ENCODE assay signal across 1 cellular context in the genomic region with DNA sequence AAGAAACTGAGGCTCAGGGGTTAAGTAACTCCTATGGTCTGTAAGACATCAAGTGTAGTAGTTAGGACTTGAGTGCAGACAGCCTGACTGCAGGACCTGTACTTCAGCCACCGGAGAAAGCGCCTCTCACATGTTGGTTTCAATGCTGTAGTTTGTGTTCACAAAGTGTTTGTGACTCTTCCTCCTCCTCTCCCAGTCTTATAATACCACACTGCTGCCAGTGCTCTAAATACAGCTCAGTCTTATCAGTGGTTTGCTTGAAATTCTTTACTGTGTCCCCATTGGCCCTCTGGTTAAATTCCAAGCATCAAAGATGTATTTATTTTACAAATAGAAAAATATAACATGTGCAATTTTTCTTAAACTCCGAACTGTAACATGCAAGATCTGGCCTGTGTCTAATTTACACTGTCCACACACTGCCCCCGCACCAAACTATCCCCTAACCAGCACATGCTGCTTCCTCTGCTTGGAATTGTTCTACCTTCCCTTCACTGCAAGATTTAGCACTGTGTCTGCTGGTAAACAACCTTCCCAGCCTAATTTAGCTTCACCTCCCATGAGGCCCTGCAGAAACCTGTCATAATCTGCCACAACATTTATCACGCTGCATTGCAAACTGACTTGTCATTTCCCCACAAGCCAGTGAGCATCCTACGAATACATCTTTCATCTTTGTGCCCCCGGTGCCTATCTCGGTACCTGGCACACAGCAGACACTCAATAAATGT.
TF ChIP-seq lines count a peak whose summit lies in the region.

No MANE protein-coding gene starts in this region.

TF ChIP-seq in SK-N-SH, 30 proteins besides CTCF, POLR2A, EP300 and RAD21 (continued from another document):
- TF ChIP-seq MXI1 (IDR thresholded peaks at IDR 0.05; ENCODE audit: low read depth, low read length) (no peak), RFX5 (IDR thresholded peaks at IDR 0.05; ENCODE audit: low read length) (no peak), POLR2AphosphoS5 (IDR thresholded peaks at IDR 0.05; ENCODE audit: low read depth, low read length) (peak; percentile 32; the same call in 1 of the 2 replicates), IRF3 (IDR thresholded peaks at IDR 0.05; ENCODE audit: low read depth, low read length) (no peak), ZBTB33 (IDR thresholded peaks at IDR 0.05; ENCODE audit: borderline replicate concordance, low read depth) (no peak), NFIC (IDR thresholded peaks at IDR 0.05; ENCODE audit: borderline replicate concordance) (peak; percentile 27; the same call in 1 of the 2 replicates), USF2 (IDR thresholded peaks at IDR 0.05; ENCODE audit: borderline replicate concordance, low read depth, low read length) (no peak), PBX3 (IDR thresholded peaks at IDR 0.05) (peak; percentile 91), EZH2phosphoT487 (IDR thresholded peaks at IDR 0.05; ENCODE audit: borderline replicate concordance, low read depth) (no peak), MEF2A (IDR thresholded peaks at IDR 0.05; ENCODE audit: borderline replicate concordance, low read depth) (no peak)
